In the genomic region with DNA sequence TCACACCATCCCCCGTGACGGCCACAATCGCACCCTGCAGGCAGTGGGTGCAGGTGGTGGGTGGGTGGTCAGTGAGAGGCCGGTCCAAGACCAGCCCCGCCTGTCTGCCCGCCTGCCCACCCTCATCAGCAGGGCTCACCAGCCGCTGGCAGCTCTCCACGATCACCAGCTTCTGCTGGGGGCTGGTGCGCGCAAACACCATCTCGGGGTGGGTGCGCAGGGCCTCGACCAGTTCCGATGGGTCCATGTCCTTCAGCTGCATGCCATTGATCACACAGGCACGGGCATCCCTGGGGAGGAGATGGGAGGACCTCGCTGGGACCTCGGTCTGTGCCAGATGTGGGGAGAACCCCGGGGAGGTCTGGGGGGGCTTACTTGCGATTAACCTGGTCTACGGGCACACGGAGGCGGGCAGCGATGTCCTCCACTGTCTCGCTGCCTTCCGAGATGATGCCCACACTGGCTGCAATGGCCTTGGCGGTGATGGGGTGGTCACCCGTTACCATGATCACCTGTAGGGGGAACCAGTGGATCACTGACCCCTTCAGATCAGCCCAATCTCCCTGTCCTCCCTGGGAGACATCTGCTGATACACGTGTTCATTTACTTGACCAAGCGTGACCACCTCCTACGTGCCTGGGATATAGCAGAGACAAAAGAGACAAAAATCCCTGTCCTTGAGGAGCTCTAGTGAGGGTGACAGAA, we compare ENCODE assay signal across 10 cellular contexts. TPM values are rescaled to one million over a fixed set of nuclear protein-coding genes. Genes with fewer than 3 reads are reported as not detected.
DNase-seq lines count a peak whose midpoint lies in the region; ATAC-seq and TF ChIP-seq lines count a peak whose summit lies in the region.
"Had no signal": no experiment of that assay in that cellular context is flagged by ENCODE, and none has a peak within 500 bp of the region (broad histone marks: within the 10 kb centered on the region; RNA-seq: fewer than 3 reads in every experiment).

No MANE protein-coding gene starts in this region.

- TF ChIP-seq CTCF in DND-41 (IDR thresholded peaks at IDR 0.05; ENCODE audit: borderline replicate concordance, extremely low read depth, low read length, poor library complexity, severe bottlenecking): peak; percentile 53
- peak; percentile 57 for TF ChIP-seq CTCF in SK-N-SH (IDR thresholded peaks at IDR 0.05)
- TF ChIP-seq CTCF in kidney epithelial cell (IDR thresholded peaks at IDR 0.05; ENCODE audit: insufficient read depth, low read length, poor library complexity, severe bottlenecking): peak; percentile 46

- H4K20me1 ChIP-seq in DND-41 (ENCODE audit: insufficient read depth, low read length): 0 out of 2 replicates have a peak, but pooled peaks cover 5% of the 10 kb centered on the region
- no peaks in the 10 kb centered on the region for H4K20me1 ChIP-seq in SK-N-SH (ENCODE audit: insufficient read depth)

- H3K27ac ChIP-seq in DND-41 (ENCODE audit: low read length): no peak overlapping the region
- no peak overlapping the region for H3K27ac ChIP-seq in SK-N-SH (ENCODE audit: low read depth in 2 of 2, low read length in 1 of 2)
- H3K27ac ChIP-seq: SJSA1 had no signal

- H3K4me3 Mint-ChIP-seq in activated T-cell treated with anti-CD3 and anti-CD28 coated beads, Interleukin-2, amount 50 U/mL, for 72 hours: no peak overlapping the region

- POLR2A ChIA-PET in SK-N-SH (lab: Yijun Ruan, JAX): no interaction called here

- H3K4me2 ChIP-seq in DND-41 (ENCODE audit: insufficient read depth, low read length): no peak overlapping the region
- no peak overlapping the region for H3K4me2 ChIP-seq in SK-N-SH

- no peaks in the 10 kb centered on the region for H3K9me3 Mint-ChIP-seq in activated T-cell treated with anti-CD3 and anti-CD28 coated beads, Interleukin-2, amount 50 U/mL, for 72 hours

- TF ChIP-seq RAD21 in SK-N-SH (IDR thresholded peaks at IDR 0.05; ENCODE audit: low read length): peak; percentile 75

- DNase-seq in DND-41: no peak
- DNase-seq in HT-29 (ENCODE audit: low spot score): peak; percentile 73
- peak; percentile 84 for DNase-seq in SK-N-SH
- DNase-seq in kidney epithelial cell (ENCODE audit: low read depth): no peak
- no peak for DNase-seq in activated T-cell treated with anti-CD3 and anti-CD28 coated beads, Interleukin-2, amount 50 U/mL, for 72 hours
- no peak for DNase-seq in activated naive CD4-positive, alpha-beta T cell treated with anti-CD3 and anti-CD28 coated beads, Interleukin-2, amount 50 U/mL, for 16 hours
- DNase-seq: amygdala had no signal

- H3K9me2 ChIP-seq in SK-N-SH: no peaks in the 10 kb centered on the region

- H3K27me3 ChIP-seq in DND-41 (ENCODE audit: insufficient read depth, low read length, poor library complexity): no peaks in the 10 kb centered on the region
- H3K27me3 ChIP-seq in SK-N-SH (ENCODE audit: insufficient read depth): peaks cover 19% of the 10 kb centered on the region
- peaks cover 34% of the 10 kb centered on the region for H3K27me3 ChIP-seq in kidney epithelial cell (ENCODE audit: control insufficient read depth, insufficient read depth, low read length)

- ATAC-seq in DND-41 (ENCODE audit: insufficient read depth, low read depth) (no peak), HG02623 (IDR thresholded peaks at IDR 0.05; ENCODE audit: unreplicated experiment) (no peak), GM21526 (IDR thresholded peaks at IDR 0.05; ENCODE audit: low FRiP score, unreplicated experiment) (no peak)
- ATAC-seq in activated T-cell treated with anti-CD3 and anti-CD28 coated beads, Interleukin-2, amount 50 U/mL, for 72 hours (replicated peaks in 1 of 2): no peak

- CTCF ChIA-PET in SK-N-SH (lab: Yijun Ruan, JAX): interaction anchor here (0.7 to 3.9 kb wide), 15 partner anchors 9 to 264 kb away, joined by 3 to 15 read pairs (median 4); a partner anchor contains a TSS

- WGBS in SK-N-SH (ENCODE audit: low lambda C conversion rate): 23% methylated on average over 16 of the region's 30 CpGs

- peaks cover 5% of the 10 kb centered on the region for H3K4me1 Mint-ChIP-seq in activated T-cell treated with anti-CD3 and anti-CD28 coated beads, Interleukin-2, amount 50 U/mL, for 72 hours (ENCODE audit: low read depth)

- H3K36me3 Mint-ChIP-seq in activated T-cell treated with anti-CD3 and anti-CD28 coated beads, Interleukin-2, amount 50 U/mL, for 72 hours (ENCODE audit: insufficient read depth in 2 of 2): no peaks in the 10 kb centered on the region

- H3K4me3 ChIP-seq in DND-41 (ENCODE audit: low read depth in 1 of 2, low read length in 2 of 2) (no peak overlapping the region), SK-N-SH (ENCODE audit: low read depth in 2 of 2, low read length in 1 of 2) (no peak overlapping the region), kidney epithelial cell (ENCODE audit: low read depth, low read length) (no peak overlapping the region)
- H3K4me3 ChIP-seq: SJSA1 had no signal

- no peak overlapping the region for H2AFZ ChIP-seq in DND-41 (ENCODE audit: low read depth, low read length)
- no peak overlapping the region for H2AFZ ChIP-seq in SK-N-SH (ENCODE audit: low read depth)

- TF ChIP-seq EP300 in SK-N-SH (IDR thresholded peaks at IDR 0.05; ENCODE audit: borderline replicate concordance in 1 of 2, low read depth in 1 of 2, low read length in 1 of 2): no peak

- H3F3A ChIP-seq in SK-N-SH (replicated peaks; ENCODE audit: insufficient read depth): no peaks in the 10 kb centered on the region

- H3K9ac ChIP-seq in DND-41 (ENCODE audit: low read depth, low read length) (no peak overlapping the region), SK-N-SH (no peak overlapping the region)

- H3K4me1 ChIP-seq in DND-41 (ENCODE audit: insufficient read depth, low read length): no peaks in the 10 kb centered on the region
- H3K4me1 ChIP-seq in SK-N-SH (ENCODE audit: control insufficient read depth in 1 of 2, insufficient read depth in 2 of 2, low read depth in 1 of 2, low read length in 1 of 2): peaks cover 0 to 11% of the 10 kb centered on the region in 2 experiments; a peak in 1 of 4 replicates
- H3K4me1 ChIP-seq: SJSA1 had no signal

- no peak overlapping the region for H3K27ac Mint-ChIP-seq in activated T-cell treated with anti-CD3 and anti-CD28 coated beads, Interleukin-2, amount 50 U/mL, for 72 hours

- no peaks in the 10 kb centered on the region for H3K79me2 ChIP-seq in DND-41 (ENCODE audit: insufficient read depth, low read length)
- no peaks in the 10 kb centered on the region for H3K79me2 ChIP-seq in SK-N-SH (ENCODE audit: insufficient read depth)

- H3K36me3 ChIP-seq in DND-41 (ENCODE audit: insufficient read depth, low read length) (no peaks in the 10 kb centered on the region), SK-N-SH (replicated peaks in 1 of 2; ENCODE audit: control insufficient read depth in 1 of 2, insufficient read depth in 2 of 2, low read length in 1 of 2) (no peaks in the 10 kb centered on the region), kidney epithelial cell (ENCODE audit: control insufficient read depth, insufficient read depth, low read length) (peaks cover 2% of the 10 kb centered on the region)
- H3K36me3 ChIP-seq: SJSA1 had no signal

- H3K27me3 Mint-ChIP-seq in activated T-cell treated with anti-CD3 and anti-CD28 coated beads, Interleukin-2, amount 50 U/mL, for 72 hours (ENCODE audit: low read depth): peaks cover 32% of the 10 kb centered on the region

- H3K9me3 ChIP-seq in DND-41 (ENCODE audit: insufficient read depth, low read length, severe bottlenecking) (no peaks in the 10 kb centered on the region), SK-N-SH (no peaks in the 10 kb centered on the region)
- H3K9me3 ChIP-seq: SJSA1 had no signal

TF ChIP-seq in SK-N-SH, 30 proteins besides CTCF, POLR2A, EP300 and RAD21 (continues in another document):
- TF ChIP-seq, protein P1, sequence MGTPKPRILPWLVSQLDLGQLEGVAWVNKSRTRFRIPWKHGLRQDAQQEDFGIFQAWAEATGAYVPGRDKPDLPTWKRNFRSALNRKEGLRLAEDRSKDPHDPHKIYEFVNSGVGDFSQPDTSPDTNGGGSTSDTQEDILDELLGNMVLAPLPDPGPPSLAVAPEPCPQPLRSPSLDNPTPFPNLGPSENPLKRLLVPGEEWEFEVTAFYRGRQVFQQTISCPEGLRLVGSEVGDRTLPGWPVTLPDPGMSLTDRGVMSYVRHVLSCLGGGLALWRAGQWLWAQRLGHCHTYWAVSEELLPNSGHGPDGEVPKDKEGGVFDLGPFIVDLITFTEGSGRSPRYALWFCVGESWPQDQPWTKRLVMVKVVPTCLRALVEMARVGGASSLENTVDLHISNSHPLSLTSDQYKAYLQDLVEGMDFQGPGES (IDR thresholded peaks at IDR 0.05; ENCODE audit: low read depth, low read length): no peak

RNA-seq across cellular contexts. Expression of a gene that starts 8.0 kb away (rescaled TPM):
- 0.13 TPM in 1 of 2 replicates, not detected in the other for total RNA-seq in HT-29 (2014; rRNA removed; shearing (Covaris generic))
- polyA plus RNA-seq in SK-N-SH (2012; rRNA removed): not detected in 2 replicates
- polyA plus RNA-seq in SK-N-SH (2012; cell fraction: cytosol; rRNA removed): not detected in 2 replicates
- 0.01 and 0.05 TPM in 2 replicates for polyA plus RNA-seq in SK-N-SH (2012; cell fraction: nucleus; rRNA removed)
- not detected in 2 replicates for total RNA-seq in kidney epithelial cell
- total RNA-seq in activated T-cell treated with anti-CD3 and anti-CD28 coated beads, Interleukin-2, amount 50 U/mL, for 72 hours: not detected
- total RNA-seq: SJSA1 had no signal

RNA-seq across cellular contexts. Expression of a gene that starts 10.0 kb away (rescaled TPM):
- total RNA-seq in HT-29 (2014; rRNA removed; shearing (Covaris generic)): 184 and 206 TPM in 2 replicates
- polyA plus RNA-seq in SK-N-SH (2012; rRNA removed): 201 and 202 TPM in 2 replicates
- polyA plus RNA-seq in SK-N-SH (2012; cell fraction: cytosol; rRNA removed): 137 and 160 TPM in 2 replicates
- 156 and 198 TPM in 2 replicates for polyA plus RNA-seq in SK-N-SH (2012; cell fraction: nucleus; rRNA removed)
- 160 and 166 TPM in 2 replicates for total RNA-seq in kidney epithelial cell
- total RNA-seq in activated T-cell treated with anti-CD3 and anti-CD28 coated beads, Interleukin-2, amount 50 U/mL, for 72 hours: 10 to 100 TPM; 79.0 to 87.8 TPM

RNA-seq across cellular contexts. Expression of a gene that starts 22.2 kb away (rescaled TPM):
- total RNA-seq in HT-29 (2014; rRNA removed; shearing (Covaris generic)): not detected in 2 replicates
- polyA plus RNA-seq in SK-N-SH (2012; rRNA removed): not detected in 2 replicates
- not detected in 2 replicates for polyA plus RNA-seq in SK-N-SH (2012; cell fraction: cytosol; rRNA removed)
- not detected in 2 replicates for polyA plus RNA-seq in SK-N-SH (2012; cell fraction: nucleus; rRNA removed)
- not detected in 2 replicates for total RNA-seq in kidney epithelial cell
- not detected for total RNA-seq in activated T-cell treated with anti-CD3 and anti-CD28 coated beads, Interleukin-2, amount 50 U/mL, for 72 hours
- total RNA-seq: SJSA1 had no signal

RNA-seq across cellular contexts. Expression of a gene that starts 27.3 kb away (rescaled TPM):
- total RNA-seq in HT-29 (2014; rRNA removed; shearing (Covaris generic)): not detected in 2 replicates
- 0.16 and 0.25 TPM in 2 replicates for polyA plus RNA-seq in SK-N-SH (2012; rRNA removed)
- polyA plus RNA-seq in SK-N-SH (2012; cell fraction: cytosol; rRNA removed): 0.06 and 0.07 TPM in 2 replicates
- polyA plus RNA-seq in SK-N-SH (2012; cell fraction: nucleus; rRNA removed): 0.13 and 0.16 TPM in 2 replicates
- total RNA-seq in kidney epithelial cell: not detected in 2 replicates
- under 1 TPM in 1 of 2 donors, not detected in 1; 0.21 TPM for total RNA-seq in activated T-cell treated with anti-CD3 and anti-CD28 coated beads, Interleukin-2, amount 50 U/mL, for 72 hours
- total RNA-seq: SJSA1 had no signal

RNA-seq across cellular contexts. Expression of a gene that starts 30.5 kb away (rescaled TPM):
- not detected in 2 replicates for total RNA-seq in HT-29 (2014; rRNA removed; shearing (Covaris generic))
- polyA plus RNA-seq in SK-N-SH (2012; rRNA removed): not detected in 2 replicates
- polyA plus RNA-seq in SK-N-SH (2012; cell fraction: cytosol; rRNA removed): not detected in 2 replicates
- polyA plus RNA-seq in SK-N-SH (2012; cell fraction: nucleus; rRNA removed): not detected in 2 replicates
- total RNA-seq in kidney epithelial cell: not detected in 2 replicates
- not detected for total RNA-seq in activated T-cell treated with anti-CD3 and anti-CD28 coated beads, Interleukin-2, amount 50 U/mL, for 72 hours
- total RNA-seq: SJSA1 had no signal

Comparison
In these comparisons a context has a peak if more than half of its experiments do, and no peak if none do; other contexts are left out.
1. DNase-seq: peak in HT-29 (single experiment) and SK-N-SH (single experiment); none in DND-41 (single experiment), kidney epithelial cell (single experiment), activated T-cell treated with anti-CD3 and anti-CD28 coated beads, Interleukin-2, amount 50 U/mL, for 72 hours (0 of 2) and activated naive CD4-positive, alpha-beta T cell treated with anti-CD3 and anti-CD28 coated beads, Interleukin-2, amount 50 U/mL, for 16 hours (single experiment).
2. Peak in every context shown above with its lines, with median percentiles within 50 percentile points of each other: CTCF ChIP-seq.